In the genomic region with DNA sequence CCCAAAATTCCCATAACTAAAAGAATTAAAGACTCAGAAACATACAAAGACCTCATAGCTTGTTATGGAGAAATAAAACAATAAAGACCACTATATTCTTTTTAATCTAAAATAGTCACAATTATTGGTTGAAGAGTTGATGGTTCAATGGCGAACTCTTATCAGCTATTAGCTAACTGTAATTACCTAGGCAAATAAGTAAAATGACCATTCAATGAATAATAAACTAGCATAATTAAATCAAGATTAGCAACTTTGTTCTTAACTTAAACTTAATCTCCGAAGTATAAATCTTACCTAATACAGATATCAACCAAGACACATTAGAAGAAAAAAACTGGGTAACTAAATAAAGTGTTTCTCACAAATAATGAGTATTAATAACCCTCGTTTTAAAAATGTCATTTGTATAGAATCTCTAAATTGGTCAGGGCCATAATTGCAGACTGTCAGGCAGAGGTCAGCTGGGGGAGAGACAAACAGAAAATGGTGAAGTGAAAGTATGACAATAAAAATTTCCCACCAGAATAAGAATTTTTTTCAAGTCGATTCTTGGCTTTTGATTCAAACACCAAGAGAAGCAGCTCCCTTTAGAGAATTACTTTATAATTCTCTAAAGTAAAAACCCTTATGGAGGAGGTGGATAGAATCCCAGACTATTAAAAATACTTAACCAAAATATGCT, we compare ENCODE assay signal across 9 cellular contexts. TPM values are rescaled to one million over a fixed set of nuclear protein-coding genes. Genes with fewer than 3 reads are reported as not detected.
DNase-seq lines count a peak whose midpoint lies in the region; ATAC-seq, FAIRE-seq and TF ChIP-seq lines count a peak whose summit lies in the region.
"Had no signal": no experiment of that assay in that cellular context is flagged by ENCODE, and none has a peak within 500 bp of the region (broad histone marks: within the 10 kb centered on the region; RNA-seq: fewer than 3 reads in every experiment).

No MANE protein-coding gene starts in this region.

- TSS peak; percentile 50 for BruUV-seq in A673 (replicated peaks; lab: Mats Ljungman, UMichigan)

- CTCF ChIA-PET in A673 (lab: Charles Lee), result interaction anchor here (0.6 to 2.0 kb wide), 3 partner anchors 15 to 238 kb away, joined by 4 to 7 read pairs (median 5); partner anchors contain the start of gene ARMC12

- H3K36me3 ChIP-seq in A673 (ENCODE audit: insufficient read depth, low read length, poor library complexity, severe bottlenecking), result no peaks in the 10 kb centered on the region

- H3K9me3 Mint-ChIP-seq in HFFc6 (no peaks in the 10 kb centered on the region), brain (peaks cover 0 to 3% (median 3%) of the 10 kb centered on the region in 5 experiments), mesothelial cell of epicardium (no peaks in the 10 kb centered on the region)

- intact Hi-C loops in A673 (cut with micrococcal nuclease; ENCODE audit: unreplicated experiment), result no loop called here
- intact Hi-C loops in posterior vena cava (cut with DNase I), result loop anchor here (5.0 to 10.0 kb wide), 4 partner anchors 50 to 1905 kb away; partner anchors contain the start of gene ARMC12 (in 1 of the 2)

- H3K36me3 Mint-ChIP-seq in HFFc6 (ENCODE audit: low read depth) (no peaks in the 10 kb centered on the region), brain (no peaks in the 10 kb centered on the region), mesothelial cell of epicardium (no peaks in the 10 kb centered on the region)

- no peaks in the 10 kb centered on the region for H3K9me3 ChIP-seq in A673 (ENCODE audit: low read depth, low read length, poor library complexity, severe bottlenecking)

- H3K27me3 Mint-ChIP-seq in HFFc6 (ENCODE audit: insufficient read depth) (0 out of 2 replicates have a peak, but pooled peaks cover 1% of the 10 kb centered on the region), brain (peaks cover 22% of the 10 kb centered on the region), mesothelial cell of epicardium (ENCODE audit: low read depth) (peaks cover 17% of the 10 kb centered on the region)

- no peak for ATAC-seq in HG03571 (IDR thresholded peaks at IDR 0.05; ENCODE audit: unreplicated experiment)

- POLR2A ChIA-PET in A673 (lab: Charles Lee; ENCODE audit: low non-redundant PET), result interaction anchor here (0.8 kb wide), 1 partner anchor 148 kb away, joined by 5 read pairs; no protein-coding TSS in a partner anchor

- peaks cover 9% of the 10 kb centered on the region for H3K4me1 ChIP-seq in A673 (ENCODE audit: insufficient read depth, low read length, poor library complexity, severe bottlenecking)

- no peak for FAIRE-seq in D721Med (lab: Jason Lieb, UNC)
- FAIRE-seq: urothelium cell line had no signal

- no peak overlapping the region for H3K27ac ChIP-seq in A673 (ENCODE audit: low read depth, low read length, poor library complexity, severe bottlenecking)

- no peak for DNase-seq in A673 (ENCODE audit: low spot score)
- DNase-seq in HFFc6, result no peak
- DNase-seq in mesothelial cell of epicardium (ENCODE audit: low spot score in 2 of 2, unreplicated experiment in 2 of 2), result no peak
- DNase-seq in posterior vena cava (ENCODE audit: low spot score), result no peak
- DNase-seq in D721Med (ENCODE audit: insufficient read length, low spot score), result no peak
- no peak for DNase-seq in NCI-H524 (lab: John Stamatoyannopoulos, UW)

- peak overlapping the region; percentile 67 for H3K4me3 ChIP-seq in A673 (ENCODE audit: low read depth, low read length, poor library complexity, severe bottlenecking)

- H3K4me3 Mint-ChIP-seq in HFFc6, result peak overlapping the region; percentile 94
- H3K4me3 Mint-ChIP-seq in brain, result peak overlapping the region; percentile 86 to 94 (median 89)
- H3K4me3 Mint-ChIP-seq in mesothelial cell of epicardium, result peak overlapping the region; percentile 77

- no peaks in the 10 kb centered on the region for H3K27me3 ChIP-seq in A673 (replicated peaks; ENCODE audit: insufficient read depth, low read depth, low read length, poor library complexity)

- no peak for TF ChIP-seq CTCF in A673 (conservative IDR thresholded peaks at IDR 0.05; ENCODE audit: low read depth, low read length)
- no peak for TF ChIP-seq CTCF in HFFc6 (IDR thresholded peaks at IDR 0.05)
- TF ChIP-seq CTCF in brain (conservative IDR thresholded peaks at IDR 0.05), result no peak
- TF ChIP-seq CTCF in mesothelial cell of epicardium (IDR thresholded peaks at IDR 0.05; ENCODE audit: unreplicated experiment), result no peak
- TF ChIP-seq CTCF in D721Med (IDR thresholded peaks at IDR 0.05; ENCODE audit: insufficient read depth, missing control alignments), result no peak

- H3K4me1 Mint-ChIP-seq in HFFc6 (ENCODE audit: low read depth) (peaks cover 22% of the 10 kb centered on the region), brain (peaks cover 31% of the 10 kb centered on the region), mesothelial cell of epicardium (peaks cover 9% of the 10 kb centered on the region)

- H3K27ac Mint-ChIP-seq in HFFc6 (peak overlapping the region; percentile 44), brain (no peak overlapping the region), mesothelial cell of epicardium (no peak overlapping the region)

RNA-seq across cellular contexts. Expression of gene FKBP5, which starts 1.7 kb away (rescaled TPM):
- total RNA-seq in A673 (2021) (20.4 and 26.2 TPM in 2 replicates), mesothelial cell of epicardium (7.3 to 7.6 TPM (median 7.3 TPM) in 3 replicates), posterior vena cava (100 to 1,000 TPM in 1 of 2 donors, 10 to 100 TPM in 1; 83.1 to 193 TPM)
- total RNA-seq in HFFc6 (2021; fragmentation: NEBNext Ultra II Directional; extraction: Animal tissue kit (Norgen Biotek cat#: 25700)), result 10 to 100 TPM in 5 of 6 experiments, 1 to 10 TPM in 1; 7.6 to 12.9 (median 11.8) TPM
- polyA plus RNA-seq in brain (ENCODE audit: insufficient read depth, low read depth, low replicate concordance), result 20.2 TPM

RNA-seq across cellular contexts. Expression of gene ARMC12, which starts 49.8 kb away (rescaled TPM):
- total RNA-seq in A673 (2021), result 0.74 and 1.0 TPM in 2 replicates
- total RNA-seq in HFFc6 (2021; fragmentation: NEBNext Ultra II Directional; extraction: Animal tissue kit (Norgen Biotek cat#: 25700)), result under 1 TPM in 4 of 6 experiments, not detected in 2; 0.17 to 0.33 (median 0.27) TPM
- 0.68 TPM for polyA plus RNA-seq in brain (ENCODE audit: insufficient read depth, low read depth, low replicate concordance)
- total RNA-seq in mesothelial cell of epicardium, result 3.3 to 4.9 TPM (median 4.2 TPM) in 3 replicates
- total RNA-seq in posterior vena cava, result 1 to 10 TPM in 1 of 2 donors, under 1 TPM in 1; 0.57 to 1.1 TPM
